Comparison of ENCODE assay signal across 34 cellular contexts in genomic region chr19:16465239-16465638, GRCh38. TPM values are rescaled to one million over a fixed set of nuclear protein-coding genes. Genes with fewer than 3 reads are reported as not detected.
"Had no signal": no experiment of that assay in that cellular context is flagged by ENCODE, and none has a peak within 500 bp of the region (broad histone marks: within the 10 kb centered on the region; RNA-seq: fewer than 3 reads in every experiment).

No MANE protein-coding gene starts in this region.

- H3K27me3 ChIP-seq: esophagus muscularis mucosa, foreskin keratinocyte, left lung, upper lobe of left lung, vagina had no signal

- H3K27me3 Mint-ChIP-seq: activated CD4-positive, alpha-beta memory T cell treated with anti-CD3 and anti-CD28 coated beads for 36 hours; activated CD4-positive, alpha-beta T cell treated with anti-CD3 and anti-CD28 coated beads, Interleukin-2, amount 10 ng/mL, durations not matched to agents 24 days and 14 days; activated naive CD4-positive, alpha-beta T cell treated with anti-CD3 and anti-CD28 coated beads, Interleukin-2, amount 50 U/mL, for 24 hours; activated naive CD8-positive, alpha-beta T cell treated with anti-CD3 and anti-CD28 coated beads, Interleukin-2, amount 50 U/mL, for 24 hours; central memory CD8-positive, alpha-beta T cell; dendritic cell treated with granulocyte-macrophage colony-stimulating factor and Interleukin-4, amounts not matched to agents 40 ng/mL and 50 ng/mL, for 4 days; stimulated activated naive CD8-positive, alpha-beta T cell treated with anti-CD3 and anti-CD28 coated beads, Interleukin-15, Interleukin-2, amounts not matched to agents 100 ng/mL and 50 ng/mL, for 24 hours; T-helper 17 cell had no signal

- H3K4me3 ChIP-seq: esophagus muscularis mucosa, left lung, lung, upper lobe of left lung, vagina had no signal

- H3K36me3 Mint-ChIP-seq: activated CD4-positive, alpha-beta memory T cell treated with anti-CD3 and anti-CD28 coated beads for 36 hours had no signal

- H3K27ac ChIP-seq: esophagus muscularis mucosa, foreskin keratinocyte, left lung, upper lobe of left lung, vagina had no signal

- H3K36me3 ChIP-seq: left lung, upper lobe of left lung, vagina had no signal

- ATAC-seq: activated naive CD8-positive, alpha-beta T cell treated with anti-CD3 and anti-CD28 coated beads, Interleukin-2, amount 50 U/mL, for 24 hours; activated T-cell treated with anti-CD3 and anti-CD28 coated beads, Interleukin-2, amount 50 U/mL, for 4 hours; foreskin keratinocyte; left lung; sciatic nerve; stimulated activated effector memory CD8-positive, alpha-beta T cell treated with anti-CD3 and anti-CD28 coated beads, Interleukin-12 subunit alpha, Interleukin-12 subunit beta, amount 100 ng/mL, for 72 hours; T-helper 17 cell had no signal

- H3K27ac Mint-ChIP-seq: activated CD4-positive, alpha-beta memory T cell treated with anti-CD3 and anti-CD28 coated beads for 36 hours; activated CD4-positive, alpha-beta T cell treated with anti-CD3 and anti-CD28 coated beads, Interleukin-2, amount 10 ng/mL, durations not matched to agents 24 days and 14 days; activated naive CD4-positive, alpha-beta T cell treated with anti-CD3 and anti-CD28 coated beads, Interleukin-2, amount 50 U/mL, for 24 hours; activated naive CD8-positive, alpha-beta T cell treated with anti-CD3 and anti-CD28 coated beads, Interleukin-2, amount 50 U/mL, for 24 hours; activated T-helper 2 cell treated with anti-CD3 and anti-CD28 coated beads, Interferon-gamma antibody, Interleukin-2, Interleukin-4, amounts not matched to agents 10 μg/mL and 5 μg/mL and 100 μg/mL, durations not matched to agents 14 hours and 24 hours and 36 hours; dendritic cell treated with granulocyte-macrophage colony-stimulating factor and Interleukin-4, amounts not matched to agents 40 ng/mL and 50 ng/mL, for 4 days; stimulated activated effector memory CD8-positive, alpha-beta T cell treated with anti-CD3 and anti-CD28 coated beads, Interleukin-12 subunit alpha, Interleukin-12 subunit beta, amount 100 ng/mL, for 72 hours; stimulated activated naive CD8-positive, alpha-beta T cell treated with anti-CD3 and anti-CD28 coated beads, Interleukin-15, Interleukin-2, amounts not matched to agents 100 ng/mL and 50 ng/mL, for 24 hours; T-helper 17 cell had no signal

- FAIRE-seq: small intestine had no signal

- H3K9me3 ChIP-seq: esophagus muscularis mucosa, left lung, upper lobe of left lung, vagina had no signal

- H3K9me3 Mint-ChIP-seq: activated CD4-positive, alpha-beta memory T cell treated with anti-CD3 and anti-CD28 coated beads for 36 hours; activated CD4-positive, alpha-beta T cell treated with anti-CD3 and anti-CD28 coated beads, Interleukin-2, amount 10 ng/mL, durations not matched to agents 24 days and 14 days; activated naive CD4-positive, alpha-beta T cell treated with anti-CD3 and anti-CD28 coated beads, Interleukin-2, amount 50 U/mL, for 24 hours; activated naive CD8-positive, alpha-beta T cell treated with anti-CD3 and anti-CD28 coated beads, Interleukin-2, amount 50 U/mL, for 24 hours; activated T-cell treated with anti-CD3 and anti-CD28 coated beads, Interleukin-2, amount 50 U/mL, for 4 hours; activated T-helper 2 cell treated with anti-CD3 and anti-CD28 coated beads, Interferon-gamma antibody, Interleukin-2, Interleukin-4, amounts not matched to agents 10 μg/mL and 5 μg/mL and 100 μg/mL, durations not matched to agents 14 hours and 24 hours and 36 hours; central memory CD8-positive, alpha-beta T cell; dendritic cell treated with granulocyte-macrophage colony-stimulating factor and Interleukin-4, amounts not matched to agents 40 ng/mL and 50 ng/mL, for 4 days; endodermal cell; nephron progenitor cell; stimulated activated effector memory CD8-positive, alpha-beta T cell treated with anti-CD3 and anti-CD28 coated beads, Interleukin-12 subunit alpha, Interleukin-12 subunit beta, amount 100 ng/mL, for 72 hours; stimulated activated naive CD8-positive, alpha-beta T cell treated with anti-CD3 and anti-CD28 coated beads, Interleukin-15, Interleukin-2, amounts not matched to agents 100 ng/mL and 50 ng/mL, for 24 hours had no signal

- DNase-seq: activated CD4-positive, alpha-beta memory T cell treated with anti-CD3 and anti-CD28 coated beads for 36 hours; activated CD4-positive, alpha-beta T cell treated with anti-CD3 and anti-CD28 coated beads, Interleukin-2, amount 10 ng/mL, durations not matched to agents 24 days and 14 days; activated CD4-positive, CD25-positive, alpha-beta regulatory T cell treated with anti-CD3 and anti-CD28 coated beads, Interleukin-2, amount 50 U/mL, for 72 hours; activated CD8-positive, alpha-beta memory T cell treated with anti-CD3 and anti-CD28 coated beads, Interleukin-2, amount 50 U/mL, for 4 hours; activated naive CD8-positive, alpha-beta T cell treated with anti-CD3 and anti-CD28 coated beads, Interleukin-2, amount 50 U/mL, for 24 hours; activated T-cell treated with anti-CD3 and anti-CD28 coated beads, Interleukin-2, amount 50 U/mL, for 4 hours; amygdala; endodermal cell; foreskin keratinocyte; hypothalamus; kidney glomerular epithelial cell; left lung; mesendoderm; nephron progenitor cell; nucleus accumbens; small intestine; stimulated activated CD4-positive, alpha-beta T cell treated with anti-CD3 and anti-CD28 coated beads, Interleukin-4, amount 100 ng/mL, for 24 hours; T-helper 17 cell; T1000; upper lobe of left lung had no signal

- H3K4me3 Mint-ChIP-seq: activated CD4-positive, alpha-beta memory T cell treated with anti-CD3 and anti-CD28 coated beads for 36 hours; activated CD4-positive, alpha-beta T cell treated with anti-CD3 and anti-CD28 coated beads, Interleukin-2, amount 10 ng/mL, durations not matched to agents 24 days and 14 days; activated naive CD4-positive, alpha-beta T cell treated with anti-CD3 and anti-CD28 coated beads, Interleukin-2, amount 50 U/mL, for 24 hours; activated naive CD8-positive, alpha-beta T cell treated with anti-CD3 and anti-CD28 coated beads, Interleukin-2, amount 50 U/mL, for 24 hours; activated T-cell treated with anti-CD3 and anti-CD28 coated beads, Interleukin-2, amount 50 U/mL, for 4 hours; central memory CD8-positive, alpha-beta T cell; dendritic cell treated with granulocyte-macrophage colony-stimulating factor and Interleukin-4, amounts not matched to agents 40 ng/mL and 50 ng/mL, for 4 days; endodermal cell; nephron progenitor cell; stimulated activated effector memory CD8-positive, alpha-beta T cell treated with anti-CD3 and anti-CD28 coated beads, Interleukin-12 subunit alpha, Interleukin-12 subunit beta, amount 100 ng/mL, for 72 hours; stimulated activated naive CD8-positive, alpha-beta T cell treated with anti-CD3 and anti-CD28 coated beads, Interleukin-15, Interleukin-2, amounts not matched to agents 100 ng/mL and 50 ng/mL, for 24 hours; T-helper 17 cell had no signal

RNA-seq across cellular contexts. Expression of gene CALR3, which starts 30.7 kb away (rescaled TPM):
- total RNA-seq: activated CD4-positive, alpha-beta memory T cell treated with anti-CD3 and anti-CD28 coated beads for 36 hours; activated CD4-positive, alpha-beta T cell treated with anti-CD3 and anti-CD28 coated beads, Interleukin-2, amount 10 ng/mL, durations not matched to agents 24 days and 14 days; activated T-cell treated with anti-CD3 and anti-CD28 coated beads, Interleukin-2, amount 50 U/mL, for 4 hours; activated T-helper 2 cell treated with anti-CD3 and anti-CD28 coated beads, Interferon-gamma antibody, Interleukin-2, Interleukin-4, amounts not matched to agents 10 μg/mL and 5 μg/mL and 100 μg/mL, durations not matched to agents 14 hours and 24 hours and 36 hours; esophagus muscularis mucosa; foreskin keratinocyte; glomerular endothelial cell; left lung; lung; mononuclear cell; myocyte; sciatic nerve; subcutaneous adipose tissue; T-helper 17 cell; upper lobe of left lung; vagina had no signal
- polyA plus RNA-seq: small intestine had no signal
